ENCODE assay signal across 18 cellular contexts in the genomic region with DNA sequence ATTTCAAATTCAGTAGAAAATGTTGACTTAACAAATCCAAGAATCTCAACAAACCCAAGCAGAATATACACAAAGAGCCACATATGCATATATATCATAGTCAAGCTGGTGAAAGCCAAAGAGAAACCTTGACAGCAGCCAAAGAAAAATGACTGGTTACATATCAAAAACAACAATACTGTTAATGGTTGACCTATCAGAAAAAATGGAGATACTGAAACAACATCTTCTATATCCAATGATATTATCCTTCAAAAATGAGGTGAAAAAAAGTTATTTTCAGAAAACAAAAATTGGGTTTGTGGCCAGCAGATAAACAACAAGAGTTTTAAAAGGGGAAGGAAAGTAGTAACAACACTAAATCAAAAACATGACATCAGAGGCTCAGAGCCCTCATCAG. TPM values are rescaled to one million over a fixed set of nuclear protein-coding genes. Genes with fewer than 3 reads are reported as not detected.
DNase-seq lines count a peak whose midpoint lies in the region; ATAC-seq and TF ChIP-seq lines count a peak whose summit lies in the region.
"Had no signal": no experiment of that assay in that cellular context is flagged by ENCODE, and none has a peak within 500 bp of the region (broad histone marks: within the 10 kb centered on the region; RNA-seq: fewer than 3 reads in every experiment).

No MANE protein-coding gene starts in this region.

- no peak overlapping the region for H3K14ac ChIP-seq in trophoblast cell (ENCODE audit: low read length)

- peaks cover 96% of the 10 kb centered on the region for H3K36me3 Mint-ChIP-seq in activated T-cell treated with anti-CD3 and anti-CD28 coated beads, Interleukin-2, amount 50 U/mL, for 24 hours (ENCODE audit: low read depth)
- peaks cover 100% of the 10 kb centered on the region for H3K36me3 Mint-ChIP-seq in CD4-positive, alpha-beta T cell (ENCODE audit: low read depth)
- peaks cover 70% of the 10 kb centered on the region for H3K36me3 Mint-ChIP-seq in activated B cell treated with CpG ODN at 0.5 μM for 24 hours (ENCODE audit: low read depth)

- peaks cover 23% of the 10 kb centered on the region for H3K9me3 Mint-ChIP-seq in activated T-cell treated with anti-CD3 and anti-CD28 coated beads, Interleukin-2, amount 50 U/mL, for 24 hours
- H3K9me3 Mint-ChIP-seq in CD4-positive, alpha-beta T cell, result peaks cover 16% of the 10 kb centered on the region
- peaks cover 13% of the 10 kb centered on the region for H3K9me3 Mint-ChIP-seq in activated B cell treated with CpG ODN at 0.5 μM for 24 hours

- peaks cover 7% of the 10 kb centered on the region for H3K9me3 ChIP-seq in CD4-positive, alpha-beta T cell (ENCODE audit: control insufficient read depth, low read length)
- H3K9me3 ChIP-seq in trophoblast cell (ENCODE audit: insufficient read depth, low read depth, low read length) (peaks cover 7% of the 10 kb centered on the region), hepatocyte (ENCODE audit: low read depth) (no peaks in the 10 kb centered on the region)

- H3K4me1 Mint-ChIP-seq in activated T-cell treated with anti-CD3 and anti-CD28 coated beads, Interleukin-2, amount 50 U/mL, for 24 hours (ENCODE audit: low read depth), result peaks cover 84% of the 10 kb centered on the region
- H3K4me1 Mint-ChIP-seq in CD4-positive, alpha-beta T cell (ENCODE audit: low read depth), result peaks cover 86% of the 10 kb centered on the region
- peaks cover 85% of the 10 kb centered on the region for H3K4me1 Mint-ChIP-seq in activated B cell treated with CpG ODN at 0.5 μM for 24 hours

- DNase-seq in activated T-cell treated with anti-CD3 and anti-CD28 coated beads, Interleukin-2, amount 50 U/mL, for 24 hours, result no peak
- DNase-seq in activated T-cell treated with anti-CD3 and anti-CD28 coated beads for 4 hours, result no peak
- no peak for DNase-seq in CD4-positive, alpha-beta T cell
- no peak for DNase-seq in activated B cell treated with CpG ODN at 0.5 μM for 24 hours
- DNase-seq in trophoblast cell, result no peak
- DNase-seq in hepatocyte (ENCODE audit: low spot score), result no peak
- DNase-seq in AG20443 (ENCODE audit: low spot score), result no peak
- DNase-seq: EL; GF-D8; NCI-H1694; NCI-H2081; NCI-H2171; NCI-H345; NCI-H774; NK-92 treated with Interleukin-12 subunit alpha and Interleukin-12 subunit beta, amount 100 ng/mL, for 24 hours had no signal

- H3K9ac ChIP-seq in trophoblast cell (ENCODE audit: low read length), result no peak overlapping the region

- no peak overlapping the region for H4K12ac ChIP-seq in trophoblast cell (ENCODE audit: low read depth, low read length)

- no peak overlapping the region for H3K4me2 ChIP-seq in trophoblast cell (ENCODE audit: low read length)
- H3K4me2 ChIP-seq in hepatocyte, result no peak overlapping the region

- no peak overlapping the region for H2BK120ac ChIP-seq in trophoblast cell (ENCODE audit: insufficient read depth, low read length, poor library complexity)

- no peak overlapping the region for H3K23ac ChIP-seq in trophoblast cell (ENCODE audit: low read length)

- no peak overlapping the region for H3K18ac ChIP-seq in trophoblast cell (ENCODE audit: low read length)

- no peaks in the 10 kb centered on the region for H3K27me3 Mint-ChIP-seq in activated T-cell treated with anti-CD3 and anti-CD28 coated beads, Interleukin-2, amount 50 U/mL, for 24 hours
- no peaks in the 10 kb centered on the region for H3K27me3 Mint-ChIP-seq in CD4-positive, alpha-beta T cell
- H3K27me3 Mint-ChIP-seq in activated B cell treated with CpG ODN at 0.5 μM for 24 hours, result no peaks in the 10 kb centered on the region

- H3K4me1 ChIP-seq in trophoblast cell (ENCODE audit: control insufficient read depth in 1 of 2, insufficient read depth in 2 of 2, low read length in 2 of 2), result no peaks in the 10 kb centered on the region
- H3K4me1 ChIP-seq in hepatocyte (ENCODE audit: insufficient read depth), result no peaks in the 10 kb centered on the region

- H3K27ac Mint-ChIP-seq in activated T-cell treated with anti-CD3 and anti-CD28 coated beads, Interleukin-2, amount 50 U/mL, for 24 hours, result peak overlapping the region; percentile 59
- peak overlapping the region; percentile 22 for H3K27ac Mint-ChIP-seq in CD4-positive, alpha-beta T cell
- H3K27ac Mint-ChIP-seq in activated B cell treated with CpG ODN at 0.5 μM for 24 hours, result peak overlapping the region; percentile 50

- H3K79me1 ChIP-seq in trophoblast cell (ENCODE audit: low read length), result no peaks in the 10 kb centered on the region

- POLR2A ChIA-PET in CD4-positive, alpha-beta T cell (lab: Charles Lee), result interaction anchor here (0.5 kb wide), 1 partner anchor 92 kb away, joined by 3 read pairs; no protein-coding TSS in a partner anchor
- POLR2A ChIA-PET in activated B cell treated with CpG ODN at 0.5 μM for 24 hours (lab: Charles Lee), result no interaction called here

- H2AFZ ChIP-seq in trophoblast cell (ENCODE audit: insufficient read depth, low read length, poor library complexity) (no peak overlapping the region), hepatocyte (no peak overlapping the region)

- TF ChIP-seq CTCF in CD4-positive, alpha-beta T cell (IDR thresholded peaks at IDR 0.05), result no peak
- TF ChIP-seq CTCF in activated B cell treated with CpG ODN at 0.5 μM for 24 hours (IDR thresholded peaks at IDR 0.05), result no peak
- no peak for TF ChIP-seq CTCF in hepatocyte (IDR thresholded peaks at IDR 0.05; ENCODE audit: poor library complexity)

- no peak overlapping the region for H3K27ac ChIP-seq in CD4-positive, alpha-beta T cell (ENCODE audit: low read depth, low read length)
- H3K27ac ChIP-seq in trophoblast cell (ENCODE audit: low read depth, low read length), result no peak overlapping the region
- no peak overlapping the region for H3K27ac ChIP-seq in hepatocyte

- no peak overlapping the region for H2BK12ac ChIP-seq in trophoblast cell (ENCODE audit: low read length)

- intact Hi-C loops in CD4-positive, alpha-beta T cell (cut with DNase I, micrococcal nuclease), result no loop called here
- intact Hi-C loops in activated B cell treated with CpG ODN at 0.5 μM for 24 hours (cut with micrococcal nuclease), result loop anchor here (2.0 kb wide), 1 partner anchor 13 kb away; no protein-coding TSS in a partner anchor

- H3K4ac ChIP-seq in trophoblast cell (ENCODE audit: low read depth, low read length), result peak overlapping the region; percentile 70

- H3K27me3 ChIP-seq in CD4-positive, alpha-beta T cell (ENCODE audit: control insufficient read depth, insufficient read depth, low read length), result no peaks in the 10 kb centered on the region
- no peaks in the 10 kb centered on the region for H3K27me3 ChIP-seq in trophoblast cell (ENCODE audit: insufficient read depth, low read length)
- no peaks in the 10 kb centered on the region for H3K27me3 ChIP-seq in hepatocyte

- H2BK5ac ChIP-seq in trophoblast cell (ENCODE audit: low read depth, low read length, poor library complexity), result no peak overlapping the region

- no peak overlapping the region for H4K91ac ChIP-seq in trophoblast cell (ENCODE audit: low read depth, low read length)

- no peak for ATAC-seq in CD4-positive, alpha-beta T cell (ENCODE audit: poor library complexity)
- ATAC-seq in activated B cell treated with CpG ODN at 0.5 μM for 24 hours (ENCODE audit: low read depth), result no peak
- ATAC-seq: HCT116, Panc1 had no signal

- H3K4me3 Mint-ChIP-seq in activated T-cell treated with anti-CD3 and anti-CD28 coated beads, Interleukin-2, amount 50 U/mL, for 24 hours, result no peak overlapping the region
- no peak overlapping the region for H3K4me3 Mint-ChIP-seq in CD4-positive, alpha-beta T cell
- H3K4me3 Mint-ChIP-seq in activated B cell treated with CpG ODN at 0.5 μM for 24 hours, result no peak overlapping the region
- H3K4me3 Mint-ChIP-seq: CD14-positive monocyte had no signal

- CTCF ChIA-PET in CD4-positive, alpha-beta T cell (lab: Charles Lee), result no interaction called here
- CTCF ChIA-PET in activated B cell treated with CpG ODN at 0.5 μM for 24 hours (lab: Charles Lee), result no interaction called here

- no peak overlapping the region for H3K4me3 ChIP-seq in trophoblast cell (ENCODE audit: low read depth, low read length)
- H3K4me3 ChIP-seq in hepatocyte, result no peak overlapping the region

- no peak overlapping the region for H4K8ac ChIP-seq in trophoblast cell (ENCODE audit: low read depth, low read length)

- H3K9me2 ChIP-seq in hepatocyte (replicated peaks; ENCODE audit: insufficient read depth), result no peaks in the 10 kb centered on the region

- H2AK5ac ChIP-seq in trophoblast cell (ENCODE audit: low read length), result no peak overlapping the region

- H3K36me3 ChIP-seq in trophoblast cell (ENCODE audit: control insufficient read depth in 1 of 2, insufficient read depth in 2 of 2, low read length in 2 of 2) (peaks cover 6 to 14% of the 10 kb centered on the region in 2 experiments), hepatocyte (replicated peaks; ENCODE audit: insufficient read depth, low read depth) (no peaks in the 10 kb centered on the region)

- H4K20me1 ChIP-seq in hepatocyte (ENCODE audit: insufficient read depth, poor library complexity, severe bottlenecking), result peaks cover 59% of the 10 kb centered on the region

- H3K79me2 ChIP-seq in trophoblast cell (ENCODE audit: control insufficient read depth, insufficient read depth, low read length, poor library complexity), result peaks cover 14% of the 10 kb centered on the region
- peaks cover 98% of the 10 kb centered on the region for H3K79me2 ChIP-seq in hepatocyte

RNA-seq across cellular contexts. Expression of a gene that starts 26.3 kb away (rescaled TPM):
- total RNA-seq in CD4-positive, alpha-beta T cell, result 100 to 1,000 TPM in 1 of 2 experiments, 10 to 100 TPM in 1; 93.3 to 101 TPM
- total RNA-seq in activated B cell treated with CpG ODN at 0.5 μM for 24 hours, result 78.4 and 98.4 TPM in 2 replicates
- polyA plus RNA-seq in trophoblast cell (2013), result 37.9 and 41.3 TPM in 2 replicates
- 78.7 and 79.2 TPM in 2 replicates for total RNA-seq in hepatocyte
- polyA plus RNA-seq in hepatocyte, result 39.8 and 42.0 TPM in 2 replicates
